In the genomic region with DNA sequence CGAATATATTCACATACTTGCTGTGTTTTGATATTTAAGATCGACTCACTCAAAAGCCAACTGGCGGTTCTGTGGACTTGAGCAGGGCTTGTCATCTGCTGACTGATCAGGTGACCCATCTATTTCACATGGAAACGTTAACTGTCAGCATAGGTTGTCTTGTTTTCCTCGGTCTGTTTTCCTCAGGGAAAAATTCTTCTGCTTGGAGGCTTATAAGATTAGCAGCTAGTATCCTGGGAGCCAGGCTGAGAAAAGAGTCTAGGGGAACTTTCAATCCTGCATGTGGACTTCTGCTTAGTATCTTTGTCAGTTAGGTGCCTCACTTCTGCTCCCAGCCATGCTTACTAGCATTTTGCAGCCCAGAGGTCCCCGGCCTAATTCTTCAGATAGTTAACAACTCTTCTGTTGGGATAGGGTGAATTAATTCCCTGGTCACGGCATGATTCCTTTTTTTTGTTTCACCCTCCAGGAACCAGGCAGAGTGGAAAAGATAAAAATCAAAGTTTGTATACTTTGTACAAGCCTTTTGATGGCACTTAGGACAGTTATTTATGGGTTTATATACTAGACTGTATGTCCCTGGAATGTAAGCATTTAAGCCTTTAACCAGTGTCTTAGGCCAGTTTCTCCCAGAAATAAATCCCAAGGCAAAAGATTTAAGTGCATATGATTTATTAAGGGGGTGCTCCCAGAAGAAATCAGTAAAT, we compare ENCODE assay signal across 1 cellular context.
A peak's percentile ranks its signal among the peaks of the same experiment; 100 is the strongest.
TF ChIP-seq lines count a peak whose summit lies in the region.

No MANE protein-coding gene starts in this region.

TF ChIP-seq in WTC11, 78 proteins besides CTCF, POLR2A, EP300 and RAD21:
- TF ChIP-seq, protein P1, sequence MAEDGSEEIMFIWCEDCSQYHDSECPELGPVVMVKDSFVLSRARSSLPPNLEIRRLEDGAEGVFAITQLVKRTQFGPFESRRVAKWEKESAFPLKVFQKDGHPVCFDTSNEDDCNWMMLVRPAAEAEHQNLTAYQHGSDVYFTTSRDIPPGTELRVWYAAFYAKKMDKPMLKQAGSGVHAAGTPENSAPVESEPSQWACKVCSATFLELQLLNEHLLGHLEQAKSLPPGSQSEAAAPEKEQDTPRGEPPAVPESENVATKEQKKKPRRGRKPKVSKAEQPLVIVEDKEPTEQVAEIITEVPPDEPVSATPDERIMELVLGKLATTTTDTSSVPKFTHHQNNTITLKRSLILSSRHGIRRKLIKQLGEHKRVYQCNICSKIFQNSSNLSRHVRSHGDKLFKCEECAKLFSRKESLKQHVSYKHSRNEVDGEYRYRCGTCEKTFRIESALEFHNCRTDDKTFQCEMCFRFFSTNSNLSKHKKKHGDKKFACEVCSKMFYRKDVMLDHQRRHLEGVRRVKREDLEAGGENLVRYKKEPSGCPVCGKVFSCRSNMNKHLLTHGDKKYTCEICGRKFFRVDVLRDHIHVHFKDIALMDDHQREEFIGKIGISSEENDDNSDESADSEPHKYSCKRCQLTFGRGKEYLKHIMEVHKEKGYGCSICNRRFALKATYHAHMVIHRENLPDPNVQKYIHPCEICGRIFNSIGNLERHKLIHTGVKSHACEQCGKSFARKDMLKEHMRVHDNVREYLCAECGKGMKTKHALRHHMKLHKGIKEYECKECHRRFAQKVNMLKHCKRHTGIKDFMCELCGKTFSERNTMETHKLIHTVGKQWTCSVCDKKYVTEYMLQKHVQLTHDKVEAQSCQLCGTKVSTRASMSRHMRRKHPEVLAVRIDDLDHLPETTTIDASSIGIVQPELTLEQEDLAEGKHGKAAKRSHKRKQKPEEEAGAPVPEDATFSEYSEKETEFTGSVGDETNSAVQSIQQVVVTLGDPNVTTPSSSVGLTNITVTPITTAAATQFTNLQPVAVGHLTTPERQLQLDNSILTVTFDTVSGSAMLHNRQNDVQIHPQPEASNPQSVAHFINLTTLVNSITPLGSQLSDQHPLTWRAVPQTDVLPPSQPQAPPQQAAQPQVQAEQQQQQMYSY (CRISPR knock-in tag; IDR thresholded peaks at IDR 0.05): no peak
- TF ChIP-seq, protein P2, sequence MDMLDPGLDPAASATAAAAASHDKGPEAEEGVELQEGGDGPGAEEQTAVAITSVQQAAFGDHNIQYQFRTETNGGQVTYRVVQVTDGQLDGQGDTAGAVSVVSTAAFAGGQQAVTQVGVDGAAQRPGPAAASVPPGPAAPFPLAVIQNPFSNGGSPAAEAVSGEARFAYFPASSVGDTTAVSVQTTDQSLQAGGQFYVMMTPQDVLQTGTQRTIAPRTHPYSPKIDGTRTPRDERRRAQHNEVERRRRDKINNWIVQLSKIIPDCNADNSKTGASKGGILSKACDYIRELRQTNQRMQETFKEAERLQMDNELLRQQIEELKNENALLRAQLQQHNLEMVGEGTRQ (CRISPR knock-in tag; IDR thresholded peaks at IDR 0.05): peak; percentile 40; the same call in 1 of the 2 replicates
- TF ChIP-seq, protein P3, sequence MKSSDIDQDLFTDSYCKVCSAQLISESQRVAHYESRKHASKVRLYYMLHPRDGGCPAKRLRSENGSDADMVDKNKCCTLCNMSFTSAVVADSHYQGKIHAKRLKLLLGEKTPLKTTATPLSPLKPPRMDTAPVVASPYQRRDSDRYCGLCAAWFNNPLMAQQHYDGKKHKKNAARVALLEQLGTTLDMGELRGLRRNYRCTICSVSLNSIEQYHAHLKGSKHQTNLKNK (CRISPR knock-in tag; IDR thresholded peaks at IDR 0.05): no peak
- no peak for TF ChIP-seq ZNF317 (CRISPR knock-in tag; IDR thresholded peaks at IDR 0.05; ENCODE audit: borderline replicate concordance, low read depth)
- TF ChIP-seq ZNF423 (CRISPR knock-in tag; IDR thresholded peaks at IDR 0.05): no peak
- TF ChIP-seq, protein P4, sequence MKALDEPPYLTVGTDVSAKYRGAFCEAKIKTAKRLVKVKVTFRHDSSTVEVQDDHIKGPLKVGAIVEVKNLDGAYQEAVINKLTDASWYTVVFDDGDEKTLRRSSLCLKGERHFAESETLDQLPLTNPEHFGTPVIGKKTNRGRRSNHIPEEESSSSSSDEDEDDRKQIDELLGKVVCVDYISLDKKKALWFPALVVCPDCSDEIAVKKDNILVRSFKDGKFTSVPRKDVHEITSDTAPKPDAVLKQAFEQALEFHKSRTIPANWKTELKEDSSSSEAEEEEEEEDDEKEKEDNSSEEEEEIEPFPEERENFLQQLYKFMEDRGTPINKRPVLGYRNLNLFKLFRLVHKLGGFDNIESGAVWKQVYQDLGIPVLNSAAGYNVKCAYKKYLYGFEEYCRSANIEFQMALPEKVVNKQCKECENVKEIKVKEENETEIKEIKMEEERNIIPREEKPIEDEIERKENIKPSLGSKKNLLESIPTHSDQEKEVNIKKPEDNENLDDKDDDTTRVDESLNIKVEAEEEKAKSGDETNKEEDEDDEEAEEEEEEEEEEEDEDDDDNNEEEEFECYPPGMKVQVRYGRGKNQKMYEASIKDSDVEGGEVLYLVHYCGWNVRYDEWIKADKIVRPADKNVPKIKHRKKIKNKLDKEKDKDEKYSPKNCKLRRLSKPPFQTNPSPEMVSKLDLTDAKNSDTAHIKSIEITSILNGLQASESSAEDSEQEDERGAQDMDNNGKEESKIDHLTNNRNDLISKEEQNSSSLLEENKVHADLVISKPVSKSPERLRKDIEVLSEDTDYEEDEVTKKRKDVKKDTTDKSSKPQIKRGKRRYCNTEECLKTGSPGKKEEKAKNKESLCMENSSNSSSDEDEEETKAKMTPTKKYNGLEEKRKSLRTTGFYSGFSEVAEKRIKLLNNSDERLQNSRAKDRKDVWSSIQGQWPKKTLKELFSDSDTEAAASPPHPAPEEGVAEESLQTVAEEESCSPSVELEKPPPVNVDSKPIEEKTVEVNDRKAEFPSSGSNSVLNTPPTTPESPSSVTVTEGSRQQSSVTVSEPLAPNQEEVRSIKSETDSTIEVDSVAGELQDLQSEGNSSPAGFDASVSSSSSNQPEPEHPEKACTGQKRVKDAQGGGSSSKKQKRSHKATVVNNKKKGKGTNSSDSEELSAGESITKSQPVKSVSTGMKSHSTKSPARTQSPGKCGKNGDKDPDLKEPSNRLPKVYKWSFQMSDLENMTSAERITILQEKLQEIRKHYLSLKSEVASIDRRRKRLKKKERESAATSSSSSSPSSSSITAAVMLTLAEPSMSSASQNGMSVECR (CRISPR knock-in tag; IDR thresholded peaks at IDR 0.05; ENCODE audit: borderline replicate concordance): no peak
- TF ChIP-seq, protein P5, sequence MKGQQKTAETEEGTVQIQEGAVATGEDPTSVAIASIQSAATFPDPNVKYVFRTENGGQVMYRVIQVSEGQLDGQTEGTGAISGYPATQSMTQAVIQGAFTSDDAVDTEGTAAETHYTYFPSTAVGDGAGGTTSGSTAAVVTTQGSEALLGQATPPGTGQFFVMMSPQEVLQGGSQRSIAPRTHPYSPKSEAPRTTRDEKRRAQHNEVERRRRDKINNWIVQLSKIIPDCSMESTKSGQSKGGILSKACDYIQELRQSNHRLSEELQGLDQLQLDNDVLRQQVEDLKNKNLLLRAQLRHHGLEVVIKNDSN (CRISPR knock-in tag; IDR thresholded peaks at IDR 0.05): peak; percentile 15; the same call in 1 of the 2 replicates
- no peak for TF ChIP-seq EMX1 (CRISPR knock-in tag; IDR thresholded peaks at IDR 0.05)
